14 cellular contexts compared by ENCODE assay signal in the genomic region with DNA sequence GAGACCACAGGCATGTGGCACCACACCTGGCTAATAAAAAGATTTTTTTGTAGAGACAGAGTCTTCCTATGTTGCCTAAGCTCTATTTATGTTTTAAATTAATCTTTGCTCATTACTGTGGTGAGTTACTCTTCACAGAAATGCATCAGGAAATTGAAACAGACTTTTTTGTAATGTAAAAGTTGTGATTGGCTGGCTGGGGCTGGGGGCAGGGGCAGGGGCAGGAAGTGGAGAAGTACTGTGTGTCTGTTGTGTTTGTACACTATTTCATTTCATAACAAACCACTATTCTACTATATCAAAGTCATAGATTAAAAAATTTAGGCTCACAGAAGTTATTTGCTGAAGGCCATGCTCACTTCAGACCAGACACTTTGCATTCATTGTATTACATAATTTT. TPM values are rescaled to one million over a fixed set of nuclear protein-coding genes. Genes with fewer than 3 reads are reported as not detected.
A peak's percentile ranks its signal among the peaks of the same experiment; 100 is the strongest.
DNase-seq lines count a peak whose midpoint lies in the region; ATAC-seq and TF ChIP-seq lines count a peak whose summit lies in the region.
"Had no signal": no experiment of that assay in that cellular context is flagged by ENCODE, and none has a peak within 500 bp of the region (broad histone marks: within the 10 kb centered on the region; RNA-seq: fewer than 3 reads in every experiment).

No MANE protein-coding gene starts in this region.

- no peak for TF ChIP-seq CTCF in right atrium auricular region (IDR thresholded peaks at IDR 0.05)

- H3K27ac Mint-ChIP-seq in activated CD4-positive, alpha-beta T cell treated with anti-CD3 and anti-CD28 coated beads for 36 hours = peak overlapping the region; percentile 32
- peak overlapping the region in 2 of 3 donors; percentile 87 to 98 for H3K27ac Mint-ChIP-seq in CD4-positive, CD25-positive, alpha-beta regulatory T cell
- H3K27ac Mint-ChIP-seq in central memory CD8-positive, alpha-beta T cell (ENCODE audit: low read depth) = no peak overlapping the region

- CTCF ChIA-PET in activated CD4-positive, alpha-beta T cell treated with anti-CD3 and anti-CD28 coated beads for 36 hours (lab: Charles Lee) = interaction anchor here (0.6 to 2.0 kb wide), 2 partner anchors 12 to 237 kb away, joined by 3 to 9 read pairs; no protein-coding TSS in a partner anchor

- H3K4me3 Mint-ChIP-seq in activated CD4-positive, alpha-beta T cell treated with anti-CD3 and anti-CD28 coated beads for 36 hours = no peak overlapping the region
- H3K4me3 Mint-ChIP-seq in CD4-positive, CD25-positive, alpha-beta regulatory T cell = peak overlapping the region in 3 of 4 donors; percentile 39 to 79 (median 69)
- no peak overlapping the region for H3K4me3 Mint-ChIP-seq in central memory CD8-positive, alpha-beta T cell

- intact Hi-C loops in activated CD4-positive, alpha-beta T cell treated with anti-CD3 and anti-CD28 coated beads for 36 hours (cut with DNase I, micrococcal nuclease) = loop anchor here in 1 of 2 experiments (10.0 kb wide), 1 partner anchor 1001 kb away; no protein-coding TSS in a partner anchor

- no peaks in the 10 kb centered on the region for H3K36me3 Mint-ChIP-seq in activated CD4-positive, alpha-beta T cell treated with anti-CD3 and anti-CD28 coated beads for 36 hours (ENCODE audit: low read depth)
- no peaks in the 10 kb centered on the region for H3K36me3 Mint-ChIP-seq in CD4-positive, CD25-positive, alpha-beta regulatory T cell
- H3K36me3 Mint-ChIP-seq in central memory CD8-positive, alpha-beta T cell (ENCODE audit: insufficient read depth) = peaks cover 7% of the 10 kb centered on the region

- peak overlapping the region; percentile 75 for H3K27ac ChIP-seq in CD4-positive, CD25-positive, alpha-beta regulatory T cell (ENCODE audit: insufficient read depth, low read length, poor library complexity, severe bottlenecking)
- H3K27ac ChIP-seq in right atrium auricular region = no peak overlapping the region

- no peaks in the 10 kb centered on the region for H3K9me3 ChIP-seq in CD4-positive, CD25-positive, alpha-beta regulatory T cell (ENCODE audit: control insufficient read depth in 2 of 2, low read length in 2 of 2)
- H3K9me3 ChIP-seq in right atrium auricular region = no peaks in the 10 kb centered on the region

- peaks cover 16% of the 10 kb centered on the region for H3K4me1 ChIP-seq in CD4-positive, CD25-positive, alpha-beta regulatory T cell (ENCODE audit: control insufficient read depth, insufficient read depth, low read length, poor library complexity, severe bottlenecking)
- no peaks in the 10 kb centered on the region for H3K4me1 ChIP-seq in right atrium auricular region

- no peaks in the 10 kb centered on the region for H3K27me3 Mint-ChIP-seq in activated CD4-positive, alpha-beta T cell treated with anti-CD3 and anti-CD28 coated beads for 36 hours
- H3K27me3 Mint-ChIP-seq in CD4-positive, CD25-positive, alpha-beta regulatory T cell = peaks cover 4% of the 10 kb centered on the region
- no peaks in the 10 kb centered on the region for H3K27me3 Mint-ChIP-seq in central memory CD8-positive, alpha-beta T cell

- H3K4me3 ChIP-seq in CD4-positive, CD25-positive, alpha-beta regulatory T cell (ENCODE audit: low read depth, low read length) = peak overlapping the region; percentile 66
- H3K4me3 ChIP-seq in right atrium auricular region = no peak overlapping the region

- peak; percentile 28 for DNase-seq in activated CD4-positive, alpha-beta T cell treated with anti-CD3 and anti-CD28 coated beads for 36 hours
- DNase-seq in activated CD4-positive, alpha-beta T cell treated with anti-CD3 and anti-CD28 coated beads for 48 hours = no peak
- DNase-seq in CD4-positive, CD25-positive, alpha-beta regulatory T cell = peak in 2 of 3 donors; percentile 70 to 72
- no peak for DNase-seq in central memory CD8-positive, alpha-beta T cell (ENCODE audit: low spot score in 2 of 2)
- DNase-seq in SHP77 treated with DMSO at 0.1 percent for 48 hours (lab: John Stamatoyannopoulos, UW) = no peak
- no peak for DNase-seq in right atrium auricular region (ENCODE audit: low spot score)
- DNase-seq: 8988T, C1 segment of cervical spinal cord, head of caudate nucleus, NCI-H1436, NCI-H526 had no signal

- no peaks in the 10 kb centered on the region for H3K36me3 ChIP-seq in CD4-positive, CD25-positive, alpha-beta regulatory T cell (ENCODE audit: control insufficient read depth, insufficient read depth, low read length)
- H3K36me3 ChIP-seq in right atrium auricular region = no peaks in the 10 kb centered on the region

- peak; percentile 51 for ATAC-seq in activated CD4-positive, alpha-beta T cell treated with anti-CD3 and anti-CD28 coated beads for 36 hours
- ATAC-seq in CD4-positive, CD25-positive, alpha-beta regulatory T cell (ENCODE audit: low read depth in 2 of 2) = peak; percentile 81 to 88
- peak; percentile 67 to 71 for ATAC-seq in activated CD4-positive, CD25-positive, alpha-beta regulatory T cell treated with anti-CD3 and anti-CD28 coated beads, Interleukin-2, amount 50 U/mL, for 24 hours
- peak; percentile 40 for ATAC-seq in central memory CD8-positive, alpha-beta T cell (replicated peaks; ENCODE audit: extremely low read depth, poor library complexity, severe bottlenecking)
- ATAC-seq in HG02884 (IDR thresholded peaks at IDR 0.05; ENCODE audit: unreplicated experiment) = no peak
- ATAC-seq: Right ventricle myocardium inferior had no signal

- H3K27me3 ChIP-seq in CD4-positive, CD25-positive, alpha-beta regulatory T cell (ENCODE audit: control insufficient read depth, insufficient read depth, low read length) = no peaks in the 10 kb centered on the region
- H3K27me3 ChIP-seq in right atrium auricular region = no peaks in the 10 kb centered on the region

- POLR2A ChIA-PET in activated CD4-positive, alpha-beta T cell treated with anti-CD3 and anti-CD28 coated beads for 36 hours (lab: Charles Lee) = no interaction called here

- peaks cover 12% of the 10 kb centered on the region for H3K4me1 Mint-ChIP-seq in activated CD4-positive, alpha-beta T cell treated with anti-CD3 and anti-CD28 coated beads for 36 hours
- H3K4me1 Mint-ChIP-seq in CD4-positive, CD25-positive, alpha-beta regulatory T cell = peaks cover 0 to 21% (median 18%) of the 10 kb centered on the region in 4 donors
- peaks cover 5% of the 10 kb centered on the region for H3K4me1 Mint-ChIP-seq in central memory CD8-positive, alpha-beta T cell

- no peaks in the 10 kb centered on the region for H3K9me3 Mint-ChIP-seq in activated CD4-positive, alpha-beta T cell treated with anti-CD3 and anti-CD28 coated beads for 36 hours (ENCODE audit: low read depth)
- H3K9me3 Mint-ChIP-seq in CD4-positive, CD25-positive, alpha-beta regulatory T cell = no peaks in the 10 kb centered on the region
- H3K9me3 Mint-ChIP-seq in central memory CD8-positive, alpha-beta T cell = no peaks in the 10 kb centered on the region

RNA-seq across cellular contexts. Expression of gene ABRAXAS1, which starts 19.1 kb away (rescaled TPM):
- total RNA-seq in activated CD4-positive, alpha-beta T cell treated with anti-CD3 and anti-CD28 coated beads for 36 hours = 10 to 100 TPM; 19.2 to 22.6 TPM
- 16.3 TPM for total RNA-seq in CD4-positive, CD25-positive, alpha-beta regulatory T cell
- 10 to 100 TPM; 10.0 to 18.7 (median 12.5) TPM for polyA plus RNA-seq in CD4-positive, CD25-positive, alpha-beta regulatory T cell
- 1 to 10 TPM; 3.8 to 5.7 TPM for total RNA-seq in right atrium auricular region

RNA-seq across cellular contexts. Expression of gene GPAT3, which starts 31.9 kb away (rescaled TPM):
- total RNA-seq in activated CD4-positive, alpha-beta T cell treated with anti-CD3 and anti-CD28 coated beads for 36 hours = 1 to 10 TPM; 1.3 to 1.6 TPM
- 2.4 TPM for total RNA-seq in CD4-positive, CD25-positive, alpha-beta regulatory T cell
- polyA plus RNA-seq in CD4-positive, CD25-positive, alpha-beta regulatory T cell = 1 to 10 TPM; 2.5 to 6.7 (median 3.7) TPM
- 10 to 100 TPM; 27.7 to 32.5 TPM for total RNA-seq in right atrium auricular region

RNA-seq across cellular contexts. Expression of gene MRPS18C, which starts 48.1 kb away (rescaled TPM):
- 10 to 100 TPM; 78.0 to 89.5 TPM for total RNA-seq in activated CD4-positive, alpha-beta T cell treated with anti-CD3 and anti-CD28 coated beads for 36 hours
- 22.9 TPM for total RNA-seq in CD4-positive, CD25-positive, alpha-beta regulatory T cell
- polyA plus RNA-seq in CD4-positive, CD25-positive, alpha-beta regulatory T cell = 10 to 100 TPM; 66.8 to 99.3 (median 84.0) TPM
- total RNA-seq in right atrium auricular region = 10 to 100 TPM; 23.9 to 28.8 TPM

RNA-seq across cellular contexts. Expression of gene HELQ, which starts 48.4 kb away (rescaled TPM):
- 10 to 100 TPM in 1 of 2 experiments, 1 to 10 TPM in 1; 9.3 to 10.1 TPM for total RNA-seq in activated CD4-positive, alpha-beta T cell treated with anti-CD3 and anti-CD28 coated beads for 36 hours
- total RNA-seq in CD4-positive, CD25-positive, alpha-beta regulatory T cell = 35.8 TPM
- 10 to 100 TPM; 23.8 to 37.8 (median 25.8) TPM for polyA plus RNA-seq in CD4-positive, CD25-positive, alpha-beta regulatory T cell
- total RNA-seq in right atrium auricular region = 10 to 100 TPM in 1 of 2 donors, 1 to 10 TPM in 1; 8.8 to 10.7 TPM

Comparison
In these comparisons a context has a peak if more than half of its experiments do, and no peak if none do; other contexts are left out.
1. DNase-seq: peak in activated CD4-positive, alpha-beta T cell treated with anti-CD3 and anti-CD28 coated beads for 36 hours (single experiment) and CD4-positive, CD25-positive, alpha-beta regulatory T cell (2 of 3); none in activated CD4-positive, alpha-beta T cell treated with anti-CD3 and anti-CD28 coated beads for 48 hours (single experiment), central memory CD8-positive, alpha-beta T cell (0 of 2), SHP77 treated with DMSO at 0.1 percent for 48 hours (single experiment) and right atrium auricular region (single experiment).
2. H3K4me3 Mint-ChIP-seq: peak in CD4-positive, CD25-positive, alpha-beta regulatory T cell (3 of 4); none in activated CD4-positive, alpha-beta T cell treated with anti-CD3 and anti-CD28 coated beads for 36 hours (single experiment) and central memory CD8-positive, alpha-beta T cell (single experiment).